In the genomic region with DNA sequence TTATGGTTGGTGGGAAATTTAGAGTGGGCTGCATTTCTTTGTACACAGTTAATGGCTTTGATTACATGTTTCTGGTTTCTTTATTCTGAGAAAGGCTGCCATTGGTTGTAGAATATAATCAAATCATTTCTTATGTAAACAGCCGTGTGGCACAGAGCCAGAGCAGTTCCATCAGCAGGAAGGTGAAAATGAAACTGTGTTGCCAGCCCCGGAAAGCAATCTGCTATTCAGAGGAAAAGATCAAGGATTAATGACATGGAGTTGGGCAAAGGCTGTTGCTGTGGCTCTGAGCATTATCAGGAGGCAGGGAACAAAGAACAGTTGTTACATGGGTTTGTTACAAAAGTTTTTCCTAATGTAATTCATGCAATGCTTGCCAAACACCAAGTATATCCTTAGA, we compare ENCODE assay signal across 17 cellular contexts.
"Had no signal": no experiment of that assay in that cellular context is flagged by ENCODE, and none has a peak within 500 bp of the region (broad histone marks: within the 10 kb centered on the region; RNA-seq: fewer than 3 reads in every experiment).

No MANE protein-coding gene starts in this region.

- DNase-seq: colonic mucosa; dermis blood vessel endothelial cell; effector CD4-positive, alpha-beta T cell; foreskin melanocyte; heart left ventricle; hippocampal formation; left ventricle myocardium inferior; mesendoderm; mucosa of descending colon; natural killer cell; stimulated activated CD4-positive, alpha-beta T cell treated with anti-CD3 and anti-CD28 coated beads, Interleukin-4, amount 100 ng/mL, for 1 hour; stimulated activated CD8-positive, alpha-beta memory T cell treated with anti-CD3 and anti-CD28 coated beads, Interleukin-4, amount 100 ng/mL, for 48 hours; stimulated activated naive CD8-positive, alpha-beta T cell treated with anti-CD3 and anti-CD28 coated beads, Interleukin-15, Interleukin-2, amounts not matched to agents 100 U/mL and 50 U/mL, for 24 hours; tibial artery; upper lobe of left lung had no signal

- ATAC-seq: heart left ventricle; mucosa of descending colon; natural killer cell; right cardiac atrium; stimulated activated effector memory CD8-positive, alpha-beta T cell treated with anti-CD3 and anti-CD28 coated beads, Interleukin-12 subunit alpha, Interleukin-12 subunit beta, amount 100 ng/mL, for 72 hours; stimulated activated naive CD8-positive, alpha-beta T cell treated with anti-CD3 and anti-CD28 coated beads, Interleukin-15, Interleukin-2, amounts not matched to agents 100 U/mL and 50 U/mL, for 24 hours had no signal
